Comparison of ENCODE assay signal across 1 cellular context in the genomic region with DNA sequence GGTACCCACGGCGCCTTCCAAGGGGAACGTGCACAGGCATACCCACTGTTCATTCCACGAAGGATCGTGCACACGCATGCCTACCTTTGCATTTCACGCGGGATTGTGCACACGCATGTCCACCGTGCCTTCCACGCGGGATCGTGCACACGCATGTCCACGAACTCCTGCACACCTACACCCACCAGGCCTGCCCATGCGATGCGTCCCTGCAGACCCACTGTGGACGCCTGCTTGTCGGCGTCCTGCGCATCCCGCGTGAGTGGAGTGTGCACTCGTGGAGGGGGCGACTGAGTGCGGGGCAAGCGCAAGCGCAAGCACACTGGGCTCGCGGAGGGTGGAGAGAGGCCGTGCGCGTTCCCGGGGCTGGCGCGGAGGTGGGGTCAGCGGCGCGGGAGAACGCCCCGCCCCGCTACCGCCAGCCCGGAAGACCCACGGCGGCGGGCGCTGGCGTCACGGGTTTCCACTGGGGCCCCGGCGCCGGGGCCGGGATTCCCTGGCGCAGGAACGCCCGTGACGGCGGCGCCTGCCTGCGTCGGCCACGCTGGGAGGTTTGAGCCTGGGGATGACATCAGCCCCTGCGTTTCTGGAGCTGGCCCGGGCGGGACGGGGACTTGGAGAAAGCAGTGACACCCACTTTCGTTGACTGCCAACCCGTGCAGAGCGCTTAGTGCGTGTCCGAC.
A peak's percentile ranks its signal among the peaks of the same experiment; 100 is the strongest.
TF ChIP-seq lines count a peak whose summit lies in the region.

No MANE protein-coding gene starts in this region.

TF ChIP-seq in HepG2, 621 proteins besides CTCF, POLR2A, EP300 and RAD21 (continued from another document):
- TF ChIP-seq, protein P1, sequence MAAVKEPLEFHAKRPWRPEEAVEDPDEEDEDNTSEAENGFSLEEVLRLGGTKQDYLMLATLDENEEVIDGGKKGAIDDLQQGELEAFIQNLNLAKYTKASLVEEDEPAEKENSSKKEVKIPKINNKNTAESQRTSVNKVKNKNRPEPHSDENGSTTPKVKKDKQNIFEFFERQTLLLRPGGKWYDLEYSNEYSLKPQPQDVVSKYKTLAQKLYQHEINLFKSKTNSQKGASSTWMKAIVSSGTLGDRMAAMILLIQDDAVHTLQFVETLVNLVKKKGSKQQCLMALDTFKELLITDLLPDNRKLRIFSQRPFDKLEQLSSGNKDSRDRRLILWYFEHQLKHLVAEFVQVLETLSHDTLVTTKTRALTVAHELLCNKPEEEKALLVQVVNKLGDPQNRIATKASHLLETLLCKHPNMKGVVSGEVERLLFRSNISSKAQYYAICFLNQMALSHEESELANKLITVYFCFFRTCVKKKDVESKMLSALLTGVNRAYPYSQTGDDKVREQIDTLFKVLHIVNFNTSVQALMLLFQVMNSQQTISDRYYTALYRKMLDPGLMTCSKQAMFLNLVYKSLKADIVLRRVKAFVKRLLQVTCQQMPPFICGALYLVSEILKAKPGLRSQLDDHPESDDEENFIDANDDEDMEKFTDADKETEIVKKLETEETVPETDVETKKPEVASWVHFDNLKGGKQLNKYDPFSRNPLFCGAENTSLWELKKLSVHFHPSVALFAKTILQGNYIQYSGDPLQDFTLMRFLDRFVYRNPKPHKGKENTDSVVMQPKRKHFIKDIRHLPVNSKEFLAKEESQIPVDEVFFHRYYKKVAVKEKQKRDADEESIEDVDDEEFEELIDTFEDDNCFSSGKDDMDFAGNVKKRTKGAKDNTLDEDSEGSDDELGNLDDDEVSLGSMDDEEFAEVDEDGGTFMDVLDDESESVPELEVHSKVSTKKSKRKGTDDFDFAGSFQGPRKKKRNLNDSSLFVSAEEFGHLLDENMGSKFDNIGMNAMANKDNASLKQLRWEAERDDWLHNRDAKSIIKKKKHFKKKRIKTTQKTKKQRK (IDR thresholded peaks at IDR 0.05; ENCODE audit: low read length), result no peak
- peak; percentile 85 for TF ChIP-seq NRL (CRISPR knock-in tag; IDR thresholded peaks at IDR 0.05; ENCODE audit: borderline replicate concordance)
- no peak for TF ChIP-seq ZNF670 (CRISPR knock-in tag; IDR thresholded peaks at IDR 0.05; ENCODE audit: borderline replicate concordance)
- no peak for TF ChIP-seq DNMT3B (CRISPR knock-in tag; conservative IDR thresholded peaks at IDR 0.05)
- peak; percentile 37; the same call in 1 of the 2 replicates for TF ChIP-seq ZFX (CRISPR knock-in tag; IDR thresholded peaks at IDR 0.05; ENCODE audit: low read depth)
- TF ChIP-seq GABPB1 (CRISPR knock-in tag; IDR thresholded peaks at IDR 0.05), result peak; percentile 56; the same call in 1 of the 2 replicates
- no peak for TF ChIP-seq IRX3 (CRISPR knock-in tag; IDR thresholded peaks at IDR 0.05; ENCODE audit: borderline replicate concordance, low read depth)
- TF ChIP-seq KDM2A (CRISPR knock-in tag; IDR thresholded peaks at IDR 0.05; ENCODE audit: borderline replicate concordance, low read depth), result peak; percentile 30; the same call in 1 of the 2 replicates
- no peak for TF ChIP-seq NFE2L2 (IDR thresholded peaks at IDR 0.05; ENCODE audit: low read length)
